37 cellular contexts compared by ENCODE assay signal in the genomic region with DNA sequence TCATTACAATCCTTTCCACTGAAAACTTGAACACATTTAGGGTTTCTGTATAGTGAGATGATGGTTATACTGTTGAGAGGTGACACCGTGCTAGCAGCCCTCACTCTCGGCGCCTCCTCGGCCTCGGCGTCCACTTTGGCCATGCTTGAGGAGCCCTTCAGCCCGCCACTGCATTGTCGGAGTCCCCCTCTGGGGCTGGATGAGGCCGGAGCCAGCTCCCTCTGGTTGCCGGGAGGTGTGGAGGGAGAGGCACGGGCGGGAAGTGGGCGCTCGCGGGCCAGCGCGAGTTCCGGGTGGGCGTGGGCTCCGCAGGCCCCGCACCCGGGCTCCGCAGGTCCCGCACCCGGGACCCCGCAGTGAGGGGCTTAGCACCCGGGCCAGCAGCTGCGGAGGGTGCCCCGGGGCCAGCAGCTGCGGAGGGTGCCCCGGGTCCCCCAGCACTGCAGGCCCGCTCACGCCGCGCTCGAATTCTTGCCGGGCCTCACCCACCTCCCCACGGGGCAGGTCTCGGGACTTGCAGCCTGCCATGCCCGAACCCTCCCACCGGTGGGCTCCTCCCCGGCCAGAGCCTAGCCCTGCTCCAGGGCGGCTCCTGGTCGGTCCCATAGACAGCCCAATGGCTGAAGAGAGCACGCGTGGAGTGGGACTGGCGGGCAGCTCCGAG.
"Had no signal": no experiment of that assay in that cellular context is flagged by ENCODE, and none has a peak within 500 bp of the region (broad histone marks: within the 10 kb centered on the region; RNA-seq: fewer than 3 reads in every experiment).

No MANE protein-coding gene starts in this region.

- H3K27me3 ChIP-seq: adrenal gland, body of pancreas, MG63, SJSA1 had no signal

- H3K36me3 Mint-ChIP-seq: activated CD4-positive, alpha-beta memory T cell treated with anti-CD3 and anti-CD28 coated beads for 36 hours; activated naive CD4-positive, alpha-beta T cell treated with anti-CD3 and anti-CD28 coated beads, Interleukin-2, amount 50 U/mL, for 72 hours; T-cell had no signal

- H3K9ac ChIP-seq: SK-N-SH had no signal

- H3K27ac Mint-ChIP-seq: activated B cell treated with CpG ODN at 0.5 μM for 24 hours; activated CD4-positive, alpha-beta memory T cell treated with anti-CD3 and anti-CD28 coated beads for 36 hours; activated naive CD4-positive, alpha-beta T cell treated with anti-CD3 and anti-CD28 coated beads for 36 hours; activated naive CD4-positive, alpha-beta T cell treated with anti-CD3 and anti-CD28 coated beads, Interleukin-2, amount 50 U/mL, for 72 hours; T-cell; T-helper 17 cell had no signal

- H3K4me1 Mint-ChIP-seq: activated B cell treated with CpG ODN at 0.5 μM for 24 hours, T-cell, T-helper 17 cell had no signal

- H3K4me2 ChIP-seq: SK-N-SH had no signal

- H3K4me3 ChIP-seq: adrenal gland, body of pancreas, MG63, SJSA1 had no signal

- DNase-seq: activated B cell treated with CpG ODN at 0.5 μM for 24 hours; activated CD4-positive, alpha-beta memory T cell treated with anti-CD3 and anti-CD28 coated beads for 36 hours; activated CD4-positive, alpha-beta T cell treated with anti-CD3 and anti-CD28 coated beads for 4 hours; activated CD4-positive, alpha-beta T cell treated with anti-CD3 and anti-CD28 coated beads, Interleukin-2, amount 50 U/mL, for 1 hour; activated CD4-positive, CD25-positive, alpha-beta regulatory T cell treated with anti-CD3 and anti-CD28 coated beads, Interleukin-2, amount 50 U/mL, for 72 hours; activated CD8-positive, alpha-beta memory T cell treated with anti-CD3 and anti-CD28 coated beads, Interleukin-2, amount 50 U/mL, for 48 hours; activated effector memory CD4-positive, alpha-beta T cell treated with anti-CD3 and anti-CD28 coated beads, Interleukin-2, amount 50 U/mL, for 16 hours; activated naive CD4-positive, alpha-beta T cell treated with anti-CD3 and anti-CD28 coated beads for 36 hours; activated T-cell treated with anti-CD3 and anti-CD28 coated beads, Interleukin-2, amount 50 U/mL, for 48 hours; adrenal gland; body of pancreas; caudate nucleus; Kasumi-1; KG1; MG63; NCI-H1048; NCI-H1105 treated with DMSO at 0.1 percent for 48 hours; NCI-H1436; NCI-H1694; NCI-H1930; NCI-H2081 treated with DMSO at 0.1 percent for 48 hours; NCI-H226; NCI-H446 treated with DMSO at 0.1 percent for 48 hours; NCI-H524; NCI-H69; NCI-H82; SHP77 treated with DMSO at 0.1 percent for 48 hours; SK-N-SH; T-cell; T-helper 17 cell; T-helper 9 cell had no signal

- H3K9me3 Mint-ChIP-seq: activated B cell treated with CpG ODN at 0.5 μM for 24 hours, T-cell had no signal

- H3K4me3 Mint-ChIP-seq: activated B cell treated with CpG ODN at 0.5 μM for 24 hours; activated CD4-positive, alpha-beta memory T cell treated with anti-CD3 and anti-CD28 coated beads for 36 hours; activated naive CD4-positive, alpha-beta T cell treated with anti-CD3 and anti-CD28 coated beads for 36 hours; T-cell; T-helper 17 cell had no signal

- H3K36me3 ChIP-seq: adrenal gland, MG63, SJSA1 had no signal

- H3K4me1 ChIP-seq: SJSA1 had no signal

- FAIRE-seq: astrocyte, bronchial epithelial cell had no signal

- H3K27ac ChIP-seq: adrenal gland, body of pancreas, SJSA1, VCaP had no signal

- ATAC-seq: activated naive CD4-positive, alpha-beta T cell treated with anti-CD3 and anti-CD28 coated beads, Interleukin-2, amount 50 U/mL, for 72 hours; body of pancreas; Panc1; T-cell; T-helper 17 cell had no signal

- H3K27me3 Mint-ChIP-seq: activated B cell treated with CpG ODN at 0.5 μM for 24 hours; activated CD4-positive, alpha-beta memory T cell treated with anti-CD3 and anti-CD28 coated beads for 36 hours; T-cell; T-helper 17 cell had no signal

- H3K9me3 ChIP-seq: adrenal gland, body of pancreas, MG63, SJSA1, SK-N-SH had no signal
